ENCODE assay signal across 1 cellular context in the genomic region with DNA sequence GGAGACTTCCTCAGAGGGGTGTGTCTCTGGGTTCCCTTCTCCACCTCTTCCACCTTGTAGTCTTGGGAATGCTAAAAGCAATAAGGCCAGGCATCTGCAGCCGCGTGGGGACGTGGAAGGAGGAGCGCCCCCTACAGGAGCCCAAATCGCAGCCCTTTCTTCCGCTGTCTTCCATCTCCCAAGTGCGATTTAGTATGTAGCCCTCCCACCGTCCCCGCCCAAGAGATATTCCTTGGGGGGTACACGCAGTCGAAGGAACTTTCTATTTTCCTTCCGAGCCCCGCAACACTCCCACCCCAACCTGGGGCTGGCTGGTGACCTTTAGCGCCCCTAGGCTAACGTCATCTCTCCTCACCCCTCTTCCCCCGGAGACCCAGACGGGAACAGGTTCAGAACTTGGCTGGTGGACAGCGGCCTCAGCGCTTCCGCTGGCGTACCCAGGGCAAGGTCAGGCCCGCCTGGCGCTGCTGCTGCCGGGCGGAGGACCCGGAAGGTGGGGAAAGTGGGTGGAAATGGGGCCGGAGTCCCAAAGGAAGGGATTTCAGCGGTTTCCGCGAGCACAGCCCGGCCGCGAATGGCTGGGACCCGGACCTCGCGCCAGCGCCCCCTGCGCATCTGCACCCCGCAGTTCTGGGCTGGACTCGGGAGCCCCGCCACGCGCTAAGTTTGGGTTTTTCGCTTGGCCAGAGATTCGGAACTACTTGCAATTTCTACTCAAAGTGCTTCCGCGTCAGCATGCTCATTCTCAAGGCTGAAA.
TF ChIP-seq lines count a peak whose summit lies in the region.

No MANE protein-coding gene starts in this region.

TF ChIP-seq in HepG2, 621 proteins besides CTCF, POLR2A, EP300 and RAD21 (continued from another document and continues in another):
- TF ChIP-seq KDM3A (CRISPR knock-in tag; IDR thresholded peaks at IDR 0.05; ENCODE audit: low read depth) (peak; percentile 36; the same call in 1 of the 2 replicates), MBD4 (IDR thresholded peaks at IDR 0.05; ENCODE audit: borderline replicate concordance, low read length) (no peak), ZNF773 (CRISPR knock-in tag; IDR thresholded peaks at IDR 0.05; ENCODE audit: borderline replicate concordance) (peak; percentile 91), MATR3 (CRISPR knock-in tag; IDR thresholded peaks at IDR 0.05) (no peak), ESRRA (CRISPR knock-in tag; IDR thresholded peaks at IDR 0.05; ENCODE audit: low read depth) (peak; percentile 42; the same call in 1 of the 2 replicates), ZBTB8A (CRISPR knock-in tag; IDR thresholded peaks at IDR 0.05; ENCODE audit: borderline replicate concordance, low read depth) (no peak), ZNF563 (CRISPR knock-in tag; IDR thresholded peaks at IDR 0.05) (peak; percentile 72; the same call in 1 of the 2 replicates), CEBPG (CRISPR knock-in tag; IDR thresholded peaks at IDR 0.05) (no peak), ZBTB7B (CRISPR knock-in tag; IDR thresholded peaks at IDR 0.05) (0 out of 2 replicates have a peak, but pooled peaks have one; percentile 32), ARNT2 (CRISPR knock-in tag; IDR thresholded peaks at IDR 0.05; ENCODE audit: low read depth) (peak; percentile 71), KMT2B (CRISPR knock-in tag; IDR thresholded peaks at IDR 0.05) (peak; percentile 37; the same call in 1 of the 2 replicates), ZNF350 (CRISPR knock-in tag; IDR thresholded peaks at IDR 0.05; ENCODE audit: borderline replicate concordance, low read depth) (peak; percentile 67; the same call in 1 of the 2 replicates), GABPA (IDR thresholded peaks at IDR 0.05; ENCODE audit: low read depth, low read length) (peak; percentile 76), GABPA (CRISPR knock-in tag; IDR thresholded peaks at IDR 0.05; ENCODE audit: low read depth) (peak; percentile 93), STAG1 (CRISPR knock-in tag; IDR thresholded peaks at IDR 0.05) (no peak), NCOA5 (CRISPR knock-in tag; IDR thresholded peaks at IDR 0.05) (no peak), ZNF101 (CRISPR knock-in tag; IDR thresholded peaks at IDR 0.05; ENCODE audit: borderline replicate concordance, low read depth) (no peak), ZNF292 (CRISPR knock-in tag; IDR thresholded peaks at IDR 0.05; ENCODE audit: borderline replicate concordance, low read depth) (no peak), YEATS4 (CRISPR knock-in tag; IDR thresholded peaks at IDR 0.05; ENCODE audit: borderline replicate concordance) (0 out of 2 replicates have a peak, but pooled peaks have one; percentile 37), ETV6 (CRISPR knock-in tag; conservative IDR thresholded peaks at IDR 0.05) (peak; percentile 90), ZBTB38 (CRISPR knock-in tag; IDR thresholded peaks at IDR 0.05) (peak; percentile 34; the same call in 1 of the 2 replicates), KLF15 (CRISPR knock-in tag; IDR thresholded peaks at IDR 0.05; ENCODE audit: borderline replicate concordance) (no peak; the same call in 1 of the 2 replicates), MTF1 (CRISPR knock-in tag; IDR thresholded peaks at IDR 0.05) (peak; percentile 66; the same call in 1 of the 2 replicates), SYNCRIP (IDR thresholded peaks at IDR 0.05; ENCODE audit: insufficient read depth, low read depth, low read length) (no peak), DMAP1 (CRISPR knock-in tag; IDR thresholded peaks at IDR 0.05) (no peak), RFX5 (IDR thresholded peaks at IDR 0.05; ENCODE audit: low read depth, low read length) (no peak), KDM4B (CRISPR knock-in tag; IDR thresholded peaks at IDR 0.05) (peak; percentile 82), ZNF619 (CRISPR knock-in tag; IDR thresholded peaks at IDR 0.05) (no peak), ZNF17 (CRISPR knock-in tag; IDR thresholded peaks at IDR 0.05) (no peak), SNRNP70 (IDR thresholded peaks at IDR 0.05; ENCODE audit: low read depth, low read length) (no peak), ZNF605 (CRISPR knock-in tag; IDR thresholded peaks at IDR 0.05) (peak; percentile 85), MYNN (CRISPR knock-in tag; IDR thresholded peaks at IDR 0.05; ENCODE audit: low read depth) (peak; percentile 75; the same call in 1 of the 2 replicates)
- TF ChIP-seq, protein P1, sequence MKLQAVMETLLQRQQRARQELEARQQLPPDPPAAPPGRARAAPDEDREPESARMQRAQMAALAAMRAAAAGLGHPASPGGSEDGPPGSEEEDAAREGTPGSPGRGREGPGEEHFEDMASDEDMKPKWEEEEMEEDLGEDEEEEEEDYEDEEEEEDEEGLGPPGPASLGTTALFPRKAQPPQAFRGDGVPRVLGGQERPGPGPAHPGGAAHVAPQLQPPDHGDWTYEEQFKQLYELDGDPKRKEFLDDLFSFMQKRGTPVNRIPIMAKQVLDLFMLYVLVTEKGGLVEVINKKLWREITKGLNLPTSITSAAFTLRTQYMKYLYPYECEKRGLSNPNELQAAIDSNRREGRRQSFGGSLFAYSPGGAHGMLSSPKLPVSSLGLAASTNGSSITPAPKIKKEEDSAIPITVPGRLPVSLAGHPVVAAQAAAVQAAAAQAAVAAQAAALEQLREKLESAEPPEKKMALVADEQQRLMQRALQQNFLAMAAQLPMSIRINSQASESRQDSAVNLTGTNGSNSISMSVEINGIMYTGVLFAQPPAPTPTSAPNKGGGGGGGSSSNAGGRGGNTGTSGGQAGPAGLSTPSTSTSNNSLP (IDR thresholded peaks at IDR 0.05; ENCODE audit: low read depth, low read length) = no peak
- TF ChIP-seq, protein P2, sequence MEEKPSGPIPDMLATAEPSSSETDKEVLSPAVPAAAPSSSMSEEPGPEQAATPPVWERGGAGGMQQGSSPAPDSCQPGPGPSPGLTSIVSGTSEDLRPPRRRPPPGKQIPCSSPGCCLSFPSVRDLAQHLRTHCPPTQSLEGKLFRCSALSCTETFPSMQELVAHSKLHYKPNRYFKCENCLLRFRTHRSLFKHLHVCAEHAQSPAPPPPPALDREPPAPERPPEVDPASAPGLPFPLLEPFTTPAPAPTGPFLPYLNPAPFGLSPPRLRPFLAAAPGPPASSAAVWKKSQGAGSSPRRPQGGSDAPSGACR (CRISPR knock-in tag; IDR thresholded peaks at IDR 0.05) = peak; percentile 68; the same call in 1 of the 2 replicates
- TF ChIP-seq, protein P3, sequence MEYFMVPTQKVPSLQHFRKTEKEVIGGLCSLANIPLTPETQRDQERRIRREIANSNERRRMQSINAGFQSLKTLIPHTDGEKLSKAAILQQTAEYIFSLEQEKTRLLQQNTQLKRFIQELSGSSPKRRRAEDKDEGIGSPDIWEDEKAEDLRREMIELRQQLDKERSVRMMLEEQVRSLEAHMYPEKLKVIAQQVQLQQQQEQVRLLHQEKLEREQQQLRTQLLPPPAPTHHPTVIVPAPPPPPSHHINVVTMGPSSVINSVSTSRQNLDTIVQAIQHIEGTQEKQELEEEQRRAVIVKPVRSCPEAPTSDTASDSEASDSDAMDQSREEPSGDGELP (IDR thresholded peaks at IDR 0.05; ENCODE audit: borderline replicate concordance, low read depth) = no peak
- TF ChIP-seq, protein P4, sequence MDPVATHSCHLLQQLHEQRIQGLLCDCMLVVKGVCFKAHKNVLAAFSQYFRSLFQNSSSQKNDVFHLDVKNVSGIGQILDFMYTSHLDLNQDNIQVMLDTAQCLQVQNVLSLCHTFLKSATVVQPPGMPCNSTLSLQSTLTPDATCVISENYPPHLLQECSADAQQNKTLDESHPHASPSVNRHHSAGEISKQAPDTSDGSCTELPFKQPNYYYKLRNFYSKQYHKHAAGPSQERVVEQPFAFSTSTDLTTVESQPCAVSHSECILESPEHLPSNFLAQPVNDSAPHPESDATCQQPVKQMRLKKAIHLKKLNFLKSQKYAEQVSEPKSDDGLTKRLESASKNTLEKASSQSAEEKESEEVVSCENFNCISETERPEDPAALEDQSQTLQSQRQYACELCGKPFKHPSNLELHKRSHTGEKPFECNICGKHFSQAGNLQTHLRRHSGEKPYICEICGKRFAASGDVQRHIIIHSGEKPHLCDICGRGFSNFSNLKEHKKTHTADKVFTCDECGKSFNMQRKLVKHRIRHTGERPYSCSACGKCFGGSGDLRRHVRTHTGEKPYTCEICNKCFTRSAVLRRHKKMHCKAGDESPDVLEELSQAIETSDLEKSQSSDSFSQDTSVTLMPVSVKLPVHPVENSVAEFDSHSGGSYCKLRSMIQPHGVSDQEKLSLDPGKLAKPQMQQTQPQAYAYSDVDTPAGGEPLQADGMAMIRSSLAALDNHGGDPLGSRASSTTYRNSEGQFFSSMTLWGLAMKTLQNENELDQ (CRISPR knock-in tag; IDR thresholded peaks at IDR 0.05; ENCODE audit: borderline replicate concordance) = peak; percentile 58; the same call in 1 of the 2 replicates
- TF ChIP-seq, protein P5, sequence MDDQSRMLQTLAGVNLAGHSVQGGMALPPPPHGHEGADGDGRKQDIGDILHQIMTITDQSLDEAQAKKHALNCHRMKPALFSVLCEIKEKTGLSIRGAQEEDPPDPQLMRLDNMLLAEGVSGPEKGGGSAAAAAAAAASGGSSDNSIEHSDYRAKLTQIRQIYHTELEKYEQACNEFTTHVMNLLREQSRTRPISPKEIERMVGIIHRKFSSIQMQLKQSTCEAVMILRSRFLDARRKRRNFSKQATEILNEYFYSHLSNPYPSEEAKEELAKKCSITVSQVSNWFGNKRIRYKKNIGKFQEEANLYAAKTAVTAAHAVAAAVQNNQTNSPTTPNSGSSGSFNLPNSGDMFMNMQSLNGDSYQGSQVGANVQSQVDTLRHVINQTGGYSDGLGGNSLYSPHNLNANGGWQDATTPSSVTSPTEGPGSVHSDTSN (CRISPR knock-in tag; IDR thresholded peaks at IDR 0.05; ENCODE audit: borderline replicate concordance) = 0 out of 2 replicates have a peak, but pooled peaks have one; percentile 76
- TF ChIP-seq, protein P6, sequence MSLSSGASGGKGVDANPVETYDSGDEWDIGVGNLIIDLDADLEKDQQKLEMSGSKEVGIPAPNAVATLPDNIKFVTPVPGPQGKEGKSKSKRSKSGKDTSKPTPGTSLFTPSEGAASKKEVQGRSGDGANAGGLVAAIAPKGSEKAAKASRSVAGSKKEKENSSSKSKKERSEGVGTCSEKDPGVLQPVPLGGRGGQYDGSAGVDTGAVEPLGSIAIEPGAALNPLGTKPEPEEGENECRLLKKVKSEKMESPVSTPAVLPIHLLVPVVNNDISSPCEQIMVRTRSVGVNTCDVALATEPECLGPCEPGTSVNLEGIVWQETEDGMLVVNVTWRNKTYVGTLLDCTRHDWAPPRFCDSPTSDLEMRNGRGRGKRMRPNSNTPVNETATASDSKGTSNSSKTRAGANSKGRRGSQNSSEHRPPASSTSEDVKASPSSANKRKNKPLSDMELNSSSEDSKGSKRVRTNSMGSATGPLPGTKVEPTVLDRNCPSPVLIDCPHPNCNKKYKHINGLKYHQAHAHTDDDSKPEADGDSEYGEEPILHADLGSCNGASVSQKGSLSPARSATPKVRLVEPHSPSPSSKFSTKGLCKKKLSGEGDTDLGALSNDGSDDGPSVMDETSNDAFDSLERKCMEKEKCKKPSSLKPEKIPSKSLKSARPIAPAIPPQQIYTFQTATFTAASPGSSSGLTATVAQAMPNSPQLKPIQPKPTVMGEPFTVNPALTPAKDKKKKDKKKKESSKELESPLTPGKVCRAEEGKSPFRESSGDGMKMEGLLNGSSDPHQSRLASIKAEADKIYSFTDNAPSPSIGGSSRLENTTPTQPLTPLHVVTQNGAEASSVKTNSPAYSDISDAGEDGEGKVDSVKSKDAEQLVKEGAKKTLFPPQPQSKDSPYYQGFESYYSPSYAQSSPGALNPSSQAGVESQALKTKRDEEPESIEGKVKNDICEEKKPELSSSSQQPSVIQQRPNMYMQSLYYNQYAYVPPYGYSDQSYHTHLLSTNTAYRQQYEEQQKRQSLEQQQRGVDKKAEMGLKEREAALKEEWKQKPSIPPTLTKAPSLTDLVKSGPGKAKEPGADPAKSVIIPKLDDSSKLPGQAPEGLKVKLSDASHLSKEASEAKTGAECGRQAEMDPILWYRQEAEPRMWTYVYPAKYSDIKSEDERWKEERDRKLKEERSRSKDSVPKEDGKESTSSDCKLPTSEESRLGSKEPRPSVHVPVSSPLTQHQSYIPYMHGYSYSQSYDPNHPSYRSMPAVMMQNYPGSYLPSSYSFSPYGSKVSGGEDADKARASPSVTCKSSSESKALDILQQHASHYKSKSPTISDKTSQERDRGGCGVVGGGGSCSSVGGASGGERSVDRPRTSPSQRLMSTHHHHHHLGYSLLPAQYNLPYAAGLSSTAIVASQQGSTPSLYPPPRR (CRISPR knock-in tag; IDR thresholded peaks at IDR 0.05; ENCODE audit: borderline replicate concordance) = no peak
- TF ChIP-seq, protein P7, sequence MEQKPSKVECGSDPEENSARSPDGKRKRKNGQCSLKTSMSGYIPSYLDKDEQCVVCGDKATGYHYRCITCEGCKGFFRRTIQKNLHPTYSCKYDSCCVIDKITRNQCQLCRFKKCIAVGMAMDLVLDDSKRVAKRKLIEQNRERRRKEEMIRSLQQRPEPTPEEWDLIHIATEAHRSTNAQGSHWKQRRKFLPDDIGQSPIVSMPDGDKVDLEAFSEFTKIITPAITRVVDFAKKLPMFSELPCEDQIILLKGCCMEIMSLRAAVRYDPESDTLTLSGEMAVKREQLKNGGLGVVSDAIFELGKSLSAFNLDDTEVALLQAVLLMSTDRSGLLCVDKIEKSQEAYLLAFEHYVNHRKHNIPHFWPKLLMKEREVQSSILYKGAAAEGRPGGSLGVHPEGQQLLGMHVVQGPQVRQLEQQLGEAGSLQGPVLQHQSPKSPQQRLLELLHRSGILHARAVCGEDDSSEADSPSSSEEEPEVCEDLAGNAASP (CRISPR knock-in tag; IDR thresholded peaks at IDR 0.05; ENCODE audit: borderline replicate concordance) = peak; percentile 74
